ENCODE assay signal across 14 cellular contexts in genomic region chr3:14047027-14047426, GRCh38.
"Had no signal": no experiment of that assay in that cellular context is flagged by ENCODE, and none has a peak within 500 bp of the region (broad histone marks: within the 10 kb centered on the region; RNA-seq: fewer than 3 reads in every experiment).

No MANE protein-coding gene starts in this region.

- H3K4me1 ChIP-seq: colonic mucosa, right lobe of liver, stomach, upper lobe of right lung had no signal

- H3K4me3 ChIP-seq: colonic mucosa, hepatocyte, right lobe of liver, smooth muscle cell, upper lobe of right lung had no signal

- DNase-seq: activated CD4-positive, alpha-beta T cell treated with anti-CD3 and anti-CD28 coated beads, Interleukin-2, amount 10 ng/mL, durations not matched to agents 7 days and 5 days; activated CD8-positive, alpha-beta T cell treated with anti-CD3 and anti-CD28 coated beads, Interleukin-2, amount 10 ng/mL, durations not matched to agents 7 days and 5 days; activated naive CD4-positive, alpha-beta T cell treated with anti-CD3 and anti-CD28 coated beads for 36 hours; activated T-cell treated with anti-CD3 and anti-CD28 coated beads, Interleukin-2, amount 50 U/mL, for 24 hours; colonic mucosa; erythroblast; nephron progenitor cell; right lobe of liver; stimulated activated CD4-positive, alpha-beta T cell treated with anti-CD3 and anti-CD28 coated beads, Interleukin-4, amount 100 ng/mL, for 1 hour; stomach; upper lobe of right lung had no signal

- H3K9me3 ChIP-seq: colonic mucosa, right lobe of liver, stomach, upper lobe of right lung had no signal

- H3K4me2 ChIP-seq: hepatocyte, smooth muscle cell had no signal

- ATAC-seq: activated CD4-positive, CD25-positive, alpha-beta regulatory T cell treated with anti-CD3 and anti-CD28 coated beads, Interleukin-2, amount 50 U/mL, for 24 hours; activated CD8-positive, alpha-beta T cell treated with anti-CD3 and anti-CD28 coated beads, Interleukin-2, amount 10 ng/mL, durations not matched to agents 7 days and 5 days; right lobe of liver; upper lobe of right lung had no signal

- H2AFZ ChIP-seq: hepatocyte had no signal

- H3K36me3 ChIP-seq: colonic mucosa, right lobe of liver, stomach, upper lobe of right lung had no signal

- H3K27ac ChIP-seq: colonic mucosa, hepatocyte, right lobe of liver, stomach, upper lobe of right lung had no signal

- H3K79me2 ChIP-seq: hepatocyte had no signal

- H3K27me3 ChIP-seq: hepatocyte, right lobe of liver, stomach, upper lobe of right lung had no signal
